Comparison of ENCODE assay signal across 12 cellular contexts in genomic region chr2:47950340-47951280, GRCh38.
"Had no signal": no experiment of that assay in that cellular context is flagged by ENCODE, and none has a peak within 500 bp of the region (broad histone marks: within the 10 kb centered on the region; RNA-seq: fewer than 3 reads in every experiment).

No MANE protein-coding gene starts in this region.

- H3K36me3 Mint-ChIP-seq: stimulated activated effector memory CD8-positive, alpha-beta T cell treated with anti-CD3 and anti-CD28 coated beads, Interleukin-12 subunit alpha, Interleukin-12 subunit beta, amount 100 ng/mL, for 72 hours had no signal

- H3K9me3 Mint-ChIP-seq: effector memory CD8-positive, alpha-beta T cell; stimulated activated effector memory CD8-positive, alpha-beta T cell treated with anti-CD3 and anti-CD28 coated beads, Interleukin-12 subunit alpha, Interleukin-12 subunit beta, amount 100 ng/mL, for 72 hours had no signal

- H3K27ac Mint-ChIP-seq: effector memory CD8-positive, alpha-beta T cell; naive thymus-derived CD4-positive, alpha-beta T cell; stimulated activated effector memory CD8-positive, alpha-beta T cell treated with anti-CD3 and anti-CD28 coated beads, Interleukin-12 subunit alpha, Interleukin-12 subunit beta, amount 100 ng/mL, for 72 hours had no signal

- H3K4me3 Mint-ChIP-seq: effector memory CD8-positive, alpha-beta T cell; naive thymus-derived CD4-positive, alpha-beta T cell; stimulated activated effector memory CD8-positive, alpha-beta T cell treated with anti-CD3 and anti-CD28 coated beads, Interleukin-12 subunit alpha, Interleukin-12 subunit beta, amount 100 ng/mL, for 72 hours had no signal

- H3K4me3 ChIP-seq: ascending aorta, breast epithelium, mucosa of descending colon, thoracic aorta had no signal

- ATAC-seq: effector memory CD8-positive, alpha-beta T cell; left lobe of liver; mucosa of descending colon; naive thymus-derived CD4-positive, alpha-beta T cell; stimulated activated effector memory CD8-positive, alpha-beta T cell treated with anti-CD3 and anti-CD28 coated beads, Interleukin-12 subunit alpha, Interleukin-12 subunit beta, amount 100 ng/mL, for 72 hours had no signal

- H3K4me1 Mint-ChIP-seq: stimulated activated effector memory CD8-positive, alpha-beta T cell treated with anti-CD3 and anti-CD28 coated beads, Interleukin-12 subunit alpha, Interleukin-12 subunit beta, amount 100 ng/mL, for 72 hours had no signal

- DNase-seq: activated CD4-positive, CD25-positive, alpha-beta regulatory T cell treated with anti-CD3 and anti-CD28 coated beads, Interleukin-2, amount 50 U/mL, for 72 hours; activated naive CD4-positive, alpha-beta T cell treated with Interleukin-2 at 50 U/mL for 16 hours; dermis blood vessel endothelial cell; effector memory CD8-positive, alpha-beta T cell; mucosa of descending colon; naive thymus-derived CD4-positive, alpha-beta T cell; T-helper 9 cell had no signal
